In genomic region chr13:98875146-98875729, GRCh38 we compare ENCODE assay signal across 7 cellular contexts.
DNase-seq lines count a peak whose midpoint lies in the region; ATAC-seq and TF ChIP-seq lines count a peak whose summit lies in the region.

No MANE protein-coding gene starts in this region.

- H3K27me3 Mint-ChIP-seq in GM23338 (ENCODE audit: insufficient read depth, low read depth, poor library complexity), result no peaks in the 10 kb centered on the region

- peaks cover 23% of the 10 kb centered on the region for H3K9me3 Mint-ChIP-seq in GM23338

- H3K4me2 ChIP-seq in GM23338, result peak overlapping the region; percentile 17; the same call in 1 of the 2 replicates

- ATAC-seq in GM19023 (IDR thresholded peaks at IDR 0.05; ENCODE audit: unreplicated experiment) (peak; percentile 88), GM23338 (peak; percentile 88), HG03460 (IDR thresholded peaks at IDR 0.05; ENCODE audit: unreplicated experiment) (peak; percentile 92)

- peaks cover 24% of the 10 kb centered on the region for H3K4me1 Mint-ChIP-seq in GM23338

- H3K27ac ChIP-seq in GM23338 (ENCODE audit: low read depth) (peak overlapping the region; percentile 84), brain microvascular endothelial cell (no peak overlapping the region), breast epithelium (no peak overlapping the region)

- in situ Hi-C loops in brain microvascular endothelial cell (cut with HindIII; ENCODE audit: low pct_ligation_motif_present, low sequenced_read_pairs), result no loop called here

- TF ChIP-seq CTCF in GM23338 (conservative IDR thresholded peaks at IDR 0.05; ENCODE audit: low read depth in 2 of 2) (no peak), brain microvascular endothelial cell (IDR thresholded peaks at IDR 0.05; ENCODE audit: low read depth, low read length, missing control alignments) (no peak), breast epithelium (IDR thresholded peaks at IDR 0.05) (no peak)

- peak overlapping the region; percentile 26; the same call in 1 of the 3 replicates for H3K4me3 Mint-ChIP-seq in GM23338

- no peaks in the 10 kb centered on the region for H3K79me2 ChIP-seq in GM23338 (replicated peaks; ENCODE audit: insufficient read depth)

- no peak overlapping the region for H3K4me3 ChIP-seq in GM23338
- H3K4me3 ChIP-seq in brain microvascular endothelial cell (ENCODE audit: low read depth, low read length), result no peak overlapping the region
- no peak overlapping the region for H3K4me3 ChIP-seq in breast epithelium

- no peak for TF ChIP-seq POLR2A in breast epithelium (IDR thresholded peaks at IDR 0.05)

- intact Hi-C loops in breast epithelium (cut with DNase I; ENCODE audit: low total_unique reads), result no loop called here

- H3K27me3 ChIP-seq in GM23338 (ENCODE audit: insufficient read depth), result no peaks in the 10 kb centered on the region
- H3K27me3 ChIP-seq in brain microvascular endothelial cell (replicated peaks), result no peaks in the 10 kb centered on the region
- H3K27me3 ChIP-seq in breast epithelium, result no peaks in the 10 kb centered on the region

- no peaks in the 10 kb centered on the region for H3K36me3 ChIP-seq in GM23338 (ENCODE audit: insufficient read depth)
- peaks cover 10% of the 10 kb centered on the region for H3K36me3 ChIP-seq in brain microvascular endothelial cell (replicated peaks)
- H3K36me3 ChIP-seq in breast epithelium, result no peaks in the 10 kb centered on the region

- H4K20me1 ChIP-seq in GM23338 (replicated peaks; ENCODE audit: insufficient read depth), result no peaks in the 10 kb centered on the region

- H2AFZ ChIP-seq in GM23338, result no peak overlapping the region

- H3K36me3 Mint-ChIP-seq in GM23338 (ENCODE audit: low read depth), result peaks cover 32% of the 10 kb centered on the region

- H3K9me3 ChIP-seq in breast epithelium, result peaks cover 8 to 10% of the 10 kb centered on the region in 2 donors

- DNase-seq in GM23338 (ENCODE audit: low spot score) (peak; percentile 76), left kidney (ENCODE audit: low read depth, low spot score) (peak; percentile 46), C1 segment of cervical spinal cord (lab: John Stamatoyannopoulos, UW) (no peak), brain microvascular endothelial cell (no peak), breast epithelium (ENCODE audit: low spot score in 2 of 2) (no peak)

- H3F3A ChIP-seq in GM23338 (replicated peaks; ENCODE audit: low read depth), result no peaks in the 10 kb centered on the region

- peak overlapping the region; percentile 66 for H3K27ac Mint-ChIP-seq in GM23338

- 0 out of 2 replicates have a peak, but pooled peaks cover 3% of the 10 kb centered on the region for H3K9me2 ChIP-seq in GM23338 (ENCODE audit: insufficient read depth)

- H3K4me1 ChIP-seq in GM23338 (ENCODE audit: insufficient read depth) (peaks cover 11% of the 10 kb centered on the region), breast epithelium (no peaks in the 10 kb centered on the region)

TF ChIP-seq in GM23338, 12 proteins besides CTCF, POLR2A, EP300 and RAD21:
- TF ChIP-seq NANOG (IDR thresholded peaks at IDR 0.05; ENCODE audit: borderline replicate concordance) (peak; percentile 5; the same call in 1 of the 2 replicates), ZNF462 (CRISPR knock-in tag; IDR thresholded peaks at IDR 0.05) (no peak)

Comparison
In these comparisons a context has a peak if more than half of its experiments do, and no peak if none do; other contexts are left out.
1. DNase-seq: peak in GM23338 (single experiment) and left kidney (single experiment); none in C1 segment of cervical spinal cord (0 of 14), brain microvascular endothelial cell (single experiment) and breast epithelium (0 of 2).
2. Peak in every context shown above with its lines, with median percentiles within 50 percentile points of each other: ATAC-seq.